6 cellular contexts compared by ENCODE assay signal in the genomic region with DNA sequence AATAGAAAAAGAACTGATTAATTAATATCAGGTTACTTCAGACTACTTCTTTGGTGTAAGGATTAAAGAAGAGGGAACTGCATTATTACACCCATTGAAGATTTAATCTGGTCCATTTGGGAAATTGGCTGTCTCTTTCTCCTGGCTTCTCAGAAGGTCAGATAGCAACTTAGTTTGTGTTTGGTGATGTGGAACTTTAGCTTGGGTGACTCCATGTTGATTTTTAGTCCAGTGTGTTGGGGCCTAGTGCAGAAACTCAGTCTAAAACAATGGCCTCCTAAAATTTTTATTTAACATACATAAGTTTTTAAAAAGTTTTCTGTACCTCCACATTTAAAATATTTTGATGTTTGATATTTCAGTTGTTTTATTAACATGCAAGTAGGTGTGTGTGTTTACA.
"Had no signal": no experiment of that assay in that cellular context is flagged by ENCODE, and none has a peak within 500 bp of the region (broad histone marks: within the 10 kb centered on the region; RNA-seq: fewer than 3 reads in every experiment).

No MANE protein-coding gene starts in this region.

- H3K4me3 ChIP-seq: GM23338 had no signal

- H3K27ac ChIP-seq: KMS-11 had no signal

- H3K4me2 ChIP-seq: GM23338, KMS-11 had no signal

- H3K9ac ChIP-seq: KMS-11 had no signal

- ATAC-seq: GM23338 had no signal

- H2AFZ ChIP-seq: GM23338 had no signal

- DNase-seq: H9, HCEC 1CT, IMR-90, KBM-7 had no signal
